In genomic region chr12:71870409-71870808, GRCh38 we compare ENCODE assay signal across 10 cellular contexts. TPM values are rescaled to one million over a fixed set of nuclear protein-coding genes. Genes with fewer than 3 reads are reported as not detected.
DNase-seq lines count a peak whose midpoint lies in the region; ATAC-seq lines count a peak whose summit lies in the region.
"Had no signal": no experiment of that assay in that cellular context is flagged by ENCODE, and none has a peak within 500 bp of the region (broad histone marks: within the 10 kb centered on the region; RNA-seq: fewer than 3 reads in every experiment).

No MANE protein-coding gene starts in this region.

- no peaks in the 10 kb centered on the region for H3K9me3 Mint-ChIP-seq in activated T-cell treated with anti-CD3 and anti-CD28 coated beads, Interleukin-2, amount 50 U/mL, for 4 hours
- H3K9me3 Mint-ChIP-seq in stimulated activated effector memory CD8-positive, alpha-beta T cell treated with anti-CD3 and anti-CD28 coated beads, Interleukin-12 subunit alpha, Interleukin-12 subunit beta, amount 100 ng/mL, for 72 hours, result no peaks in the 10 kb centered on the region

- H3K4me1 Mint-ChIP-seq in activated T-cell treated with anti-CD3 and anti-CD28 coated beads, Interleukin-2, amount 50 U/mL, for 4 hours (ENCODE audit: low read depth), result peaks cover 46% of the 10 kb centered on the region
- H3K4me1 Mint-ChIP-seq in stimulated activated effector memory CD8-positive, alpha-beta T cell treated with anti-CD3 and anti-CD28 coated beads, Interleukin-12 subunit alpha, Interleukin-12 subunit beta, amount 100 ng/mL, for 72 hours, result peaks cover 41% of the 10 kb centered on the region

- H3K27me3 Mint-ChIP-seq in activated T-cell treated with anti-CD3 and anti-CD28 coated beads, Interleukin-2, amount 50 U/mL, for 4 hours (ENCODE audit: low read depth), result no peaks in the 10 kb centered on the region

- H3K36me3 Mint-ChIP-seq in activated T-cell treated with anti-CD3 and anti-CD28 coated beads, Interleukin-2, amount 50 U/mL, for 4 hours (ENCODE audit: insufficient read depth), result peaks cover 21% of the 10 kb centered on the region
- peaks cover 44% of the 10 kb centered on the region for H3K36me3 Mint-ChIP-seq in stimulated activated effector memory CD8-positive, alpha-beta T cell treated with anti-CD3 and anti-CD28 coated beads, Interleukin-12 subunit alpha, Interleukin-12 subunit beta, amount 100 ng/mL, for 72 hours

- peak overlapping the region; percentile 51 for H3K27ac Mint-ChIP-seq in stimulated activated effector memory CD8-positive, alpha-beta T cell treated with anti-CD3 and anti-CD28 coated beads, Interleukin-12 subunit alpha, Interleukin-12 subunit beta, amount 100 ng/mL, for 72 hours

- in situ Hi-C loops in KBM-7 (cut with MboI; ENCODE audit: low pct_unique_long_range_greater_than_20kb, low sequenced_read_pairs), result no loop called here

- H3K4me3 Mint-ChIP-seq in activated T-cell treated with anti-CD3 and anti-CD28 coated beads, Interleukin-2, amount 50 U/mL, for 4 hours, result peak overlapping the region; percentile 17
- H3K4me3 Mint-ChIP-seq in stimulated activated effector memory CD8-positive, alpha-beta T cell treated with anti-CD3 and anti-CD28 coated beads, Interleukin-12 subunit alpha, Interleukin-12 subunit beta, amount 100 ng/mL, for 72 hours, result no peak overlapping the region

- DNase-seq in activated T-cell treated with anti-CD3 and anti-CD28 coated beads, Interleukin-2, amount 50 U/mL, for 4 hours, result no peak
- DNase-seq in activated T-cell treated with anti-CD3 and anti-CD28 coated beads, Interleukin-2, amount 50 U/mL, for 1 hour, result no peak
- DNase-seq in stimulated activated effector memory CD8-positive, alpha-beta T cell treated with anti-CD3 and anti-CD28 coated beads, Interleukin-12 subunit alpha, Interleukin-12 subunit beta, amount 100 ng/mL, for 72 hours (ENCODE audit: low spot score in 2 of 2), result no peak
- DNase-seq in SKM-1 (lab: John Stamatoyannopoulos, UW; ENCODE audit: unreplicated experiment) (no peak), KBM-7 (no peak)
- no peak for DNase-seq in activated CD4-positive, alpha-beta T cell treated with anti-CD3 and anti-CD28 coated beads for 48 hours
- DNase-seq: NCI-H2029 treated with DMSO at 0.1 percent for 48 hours, T-helper 9 cell had no signal

- no peak for ATAC-seq in activated T-cell treated with anti-CD3 and anti-CD28 coated beads, Interleukin-2, amount 50 U/mL, for 4 hours
- ATAC-seq in HG02588 (IDR thresholded peaks at IDR 0.05; ENCODE audit: unreplicated experiment), result peak; percentile 73
- ATAC-seq in HG03571 (IDR thresholded peaks at IDR 0.05; ENCODE audit: unreplicated experiment), result peak; percentile 81
- no peak for ATAC-seq in stimulated activated effector memory CD8-positive, alpha-beta T cell treated with anti-CD3 and anti-CD28 coated beads, Interleukin-12 subunit alpha, Interleukin-12 subunit beta, amount 100 ng/mL, for 72 hours

RNA-seq across cellular contexts. Expression of gene TBC1D15, which starts 30.9 kb away (rescaled TPM):
- 10 to 100 TPM; 26.2 to 31.2 (median 30.7) TPM for total RNA-seq in activated T-cell treated with anti-CD3 and anti-CD28 coated beads, Interleukin-2, amount 50 U/mL, for 4 hours

Comparison
In these comparisons a context has a peak if more than half of its experiments do, and no peak if none do; other contexts are left out.
1. ATAC-seq: peak in HG02588 (single experiment) and HG03571 (single experiment); none in activated T-cell treated with anti-CD3 and anti-CD28 coated beads, Interleukin-2, amount 50 U/mL, for 4 hours (0 of 2) and stimulated activated effector memory CD8-positive, alpha-beta T cell treated with anti-CD3 and anti-CD28 coated beads, Interleukin-12 subunit alpha, Interleukin-12 subunit beta, amount 100 ng/mL, for 72 hours (single experiment).